Comparison of ENCODE assay signal across 13 cellular contexts in genomic region chr5:146339715-146340259, GRCh38. TPM values are rescaled to one million over a fixed set of nuclear protein-coding genes. Genes with fewer than 3 reads are reported as not detected.
A peak's percentile ranks its signal among the peaks of the same experiment; 100 is the strongest.
DNase-seq lines count a peak whose midpoint lies in the region; TF ChIP-seq lines count a peak whose summit lies in the region.
"Had no signal": no experiment of that assay in that cellular context is flagged by ENCODE, and none has a peak within 500 bp of the region (broad histone marks: within the 10 kb centered on the region; RNA-seq: fewer than 3 reads in every experiment).

No MANE protein-coding gene starts in this region.

- H2AFZ ChIP-seq in parathyroid adenoma = no peak overlapping the region
- H2AFZ ChIP-seq in mammary epithelial cell (ENCODE audit: low read depth, low read length) = no peak overlapping the region

- no peak overlapping the region for H3K27ac ChIP-seq in SK-N-MC
- no peak overlapping the region for H3K27ac ChIP-seq in parathyroid adenoma
- no peak overlapping the region for H3K27ac ChIP-seq in vagina
- no peak overlapping the region for H3K27ac ChIP-seq in mammary epithelial cell (ENCODE audit: insufficient read depth, low read depth, low read length)

- no peaks in the 10 kb centered on the region for H3K79me2 ChIP-seq in parathyroid adenoma
- H3K79me2 ChIP-seq in mammary epithelial cell (ENCODE audit: insufficient read depth, low read length) = no peaks in the 10 kb centered on the region

- peak overlapping the region; percentile 51 for H3K4me2 ChIP-seq in parathyroid adenoma (ENCODE audit: low read length)
- no peak overlapping the region for H3K4me2 ChIP-seq in mammary epithelial cell (ENCODE audit: insufficient read depth, low read depth, low read length)

- CTCF ChIA-PET in mammary epithelial cell (lab: Charles Lee; ENCODE audit: low non-redundant PET) = no interaction called here

- DNase-seq in NCI-H524 (lab: John Stamatoyannopoulos, UW) (peak; percentile 10 to 46), NCI-H524 treated with DMSO at 0.1 percent for 48 hours (lab: John Stamatoyannopoulos, UW) (no peak), SK-N-MC (ENCODE audit: low read depth, low spot score) (no peak), fibroblast of the aortic adventitia (ENCODE audit: low read depth) (no peak), NCI-H1436 (lab: John Stamatoyannopoulos, UW) (no peak), vagina (ENCODE audit: extremely low spot score in 2 of 2) (no peak), mammary epithelial cell (no peak)
- DNase-seq: NCI-H2029, NCI-H748 treated with DMSO at 0.1 percent for 48 hours had no signal

- intact Hi-C loops in vagina (cut with DNase I) (no loop called here), mammary epithelial cell (cut with micrococcal nuclease) (no loop called here)

- BruUV-seq in mammary epithelial cell (replicated peaks; lab: Mats Ljungman, UMichigan) = no TSS peak

- H3K9me3 ChIP-seq in SK-N-MC (ENCODE audit: low read depth, low read length) (no peaks in the 10 kb centered on the region), parathyroid adenoma (ENCODE audit: control insufficient read depth, low read length) (no peaks in the 10 kb centered on the region), vagina (no peaks in the 10 kb centered on the region), mammary epithelial cell (replicated peaks; ENCODE audit: insufficient read depth, low read length) (no peaks in the 10 kb centered on the region)

- TF ChIP-seq CTCF in fibroblast of the aortic adventitia (IDR thresholded peaks at IDR 0.05; ENCODE audit: insufficient read depth, low read length) (no peak), parathyroid adenoma (IDR thresholded peaks at IDR 0.05) (no peak), vagina (IDR thresholded peaks at IDR 0.05) (no peak), mammary epithelial cell (conservative IDR thresholded peaks at IDR 0.05 in 1 of 2, IDR thresholded peaks at IDR 0.05 in 1 of 2; ENCODE audit: extremely low read depth in 1 of 2, insufficient read depth in 1 of 2, low read depth in 1 of 2, low read length in 2 of 2) (no peak)

- no peak for TF ChIP-seq POLR2A in vagina (IDR thresholded peaks at IDR 0.05)

- dilution Hi-C loops in mammary epithelial cell (cut with HindIII; ENCODE audit: low sequenced_read_pairs) = loop anchor here (5.0 kb wide), 1 partner anchor 32 kb away; no protein-coding TSS in a partner anchor

- in situ Hi-C loops in mammary epithelial cell (cut with MboI; ENCODE audit: low sequenced_read_pairs in 2 of 2) = no loop called here

- H3K4me3 ChIP-seq in SK-N-MC (0 out of 2 replicates have a peak overlapping the region, but pooled peaks have one; percentile 23), fibroblast of the aortic adventitia (ENCODE audit: low read depth, low read length) (peak overlapping the region; percentile 48), parathyroid adenoma (ENCODE audit: low read depth, low read length) (no peak overlapping the region), vagina (no peak overlapping the region), mammary epithelial cell (replicated peaks in 1 of 3; ENCODE audit: insufficient read depth in 1 of 3, low read depth in 2 of 3, low read length in 3 of 3) (no peak overlapping the region)
- H3K4me3 ChIP-seq: MG63 had no signal

- H3K36me3 ChIP-seq in SK-N-MC (ENCODE audit: insufficient read depth, low read length) = no peaks in the 10 kb centered on the region
- H3K36me3 ChIP-seq in parathyroid adenoma (ENCODE audit: control insufficient read depth, insufficient read depth, low read length) = no peaks in the 10 kb centered on the region
- H3K36me3 ChIP-seq in vagina = no peaks in the 10 kb centered on the region
- H3K36me3 ChIP-seq in mammary epithelial cell (ENCODE audit: insufficient read depth, low read length) = no peaks in the 10 kb centered on the region
- H3K36me3 ChIP-seq: MG63 had no signal

- H3K27me3 ChIP-seq in parathyroid adenoma (ENCODE audit: control insufficient read depth, insufficient read depth, low read length) (peaks cover 26% of the 10 kb centered on the region), vagina (peaks cover 15% of the 10 kb centered on the region), mammary epithelial cell (ENCODE audit: insufficient read depth, low read length) (peaks cover 84% of the 10 kb centered on the region)

- H3K4me1 ChIP-seq in parathyroid adenoma (peaks cover 3% of the 10 kb centered on the region), vagina (no peaks in the 10 kb centered on the region), mammary epithelial cell (ENCODE audit: insufficient read depth, low read length) (no peaks in the 10 kb centered on the region)

- H3K9ac ChIP-seq in SK-N-MC (ENCODE audit: insufficient read length) (no peak overlapping the region), parathyroid adenoma (no peak overlapping the region), mammary epithelial cell (ENCODE audit: insufficient read depth, low read length) (no peak overlapping the region)

- 11% methylated on average over 31 of the region's 44 CpGs for WGBS in mammary epithelial cell (ENCODE audit: low coverage, missing lambda C conversion rate)

- H4K20me1 ChIP-seq in mammary epithelial cell (ENCODE audit: insufficient read depth, low read length) = peaks cover 3% of the 10 kb centered on the region

RNA-seq across cellular contexts. Expression of gene POU4F3, which starts 1.1 kb away (rescaled TPM):
- total RNA-seq in fibroblast of the aortic adventitia (ENCODE audit: low replicate concordance) (0.09 TPM in 1 of 2 replicates, not detected in the other), vagina (not detected), mammary epithelial cell (not detected)
- polyA plus RNA-seq in mammary epithelial cell = 0.02 TPM
- polyA minus RNA-seq in mammary epithelial cell = not detected
- total RNA-seq: fibroblast of lung had no signal
- polyA plus RNA-seq: CD14-positive monocyte, fibroblast of lung had no signal

Comparison
In these comparisons a context has a peak if more than half of its experiments do, and no peak if none do; other contexts are left out.
1. DNase-seq: peak in NCI-H524 (2 of 2); none in NCI-H524 treated with DMSO at 0.1 percent for 48 hours (single experiment), SK-N-MC (single experiment), fibroblast of the aortic adventitia (single experiment), NCI-H1436 (single experiment), vagina (0 of 2) and mammary epithelial cell (single experiment).
2. H3K4me3 ChIP-seq: peak in SK-N-MC (single experiment) and fibroblast of the aortic adventitia (single experiment); none in parathyroid adenoma (single experiment), vagina (0 of 2) and mammary epithelial cell (0 of 3).